21 cellular contexts compared by ENCODE assay signal in genomic region chr1:225860860-225861441, GRCh38. TPM values are rescaled to one million over a fixed set of nuclear protein-coding genes. Genes with fewer than 3 reads are reported as not detected.
"Had no signal": no experiment of that assay in that cellular context is flagged by ENCODE, and none has a peak within 500 bp of the region (broad histone marks: within the 10 kb centered on the region; RNA-seq: fewer than 3 reads in every experiment).

No MANE protein-coding gene starts in this region.

- H3K27ac ChIP-seq: lower lobe of right lung, prostate gland had no signal

- H3K27me3 Mint-ChIP-seq: stimulated activated naive B cell treated with anti-CD40 and anti-IgM and Interleukin-4, amounts not matched to agents 10 μg/mL and 1 μg/mL and 100 μg/mL, for 72 hours; type B pancreatic cell had no signal

- DNase-seq: activated CD4-positive, alpha-beta T cell treated with anti-CD3 and anti-CD28 coated beads for 48 hours; activated effector memory CD4-positive, alpha-beta T cell treated with anti-CD3 and anti-CD28 coated beads, Interleukin-2, amount 50 U/mL, for 16 hours; activated T-cell treated with anti-CD3 and anti-CD28 coated beads for 4 hours; central memory CD4-positive, alpha-beta T cell; dermis blood vessel endothelial cell; hypothalamus; lower lobe of right lung; natural killer cell; occipital lobe; spleen; stimulated activated CD4-positive, alpha-beta T cell treated with anti-CD3 and anti-CD28 coated beads, Interleukin-1b, Interleukin-23, amount 100 ng/mL, for 48 hours; stimulated activated naive B cell treated with anti-CD40 and anti-IgM and Interleukin-4, amounts not matched to agents 10 μg/mL and 1 μg/mL and 100 μg/mL, for 72 hours; substantia nigra had no signal

- H3K4me3 Mint-ChIP-seq: natural killer cell; stimulated activated naive B cell treated with anti-CD40 and anti-IgM and Interleukin-4, amounts not matched to agents 10 μg/mL and 1 μg/mL and 100 μg/mL, for 72 hours; T-helper 1 cell treated with Interleukin-12 subunit alpha and Interleukin-12 subunit beta and Interleukin-4 antibody, amounts not matched to agents 30 μg/mL and 1 μg/mL, for 36 hours; type B pancreatic cell; WTC11 had no signal

- H3K9me3 Mint-ChIP-seq: natural killer cell; stimulated activated naive B cell treated with anti-CD40 and anti-IgM and Interleukin-4, amounts not matched to agents 10 μg/mL and 1 μg/mL and 100 μg/mL, for 72 hours; T-helper 1 cell treated with Interleukin-12 subunit alpha and Interleukin-12 subunit beta and Interleukin-4 antibody, amounts not matched to agents 30 μg/mL and 1 μg/mL, for 36 hours; type B pancreatic cell; WTC11 had no signal

- H3K9me3 ChIP-seq: lower lobe of right lung, prostate gland, spleen had no signal

- H3K4me1 ChIP-seq: prostate gland had no signal

- H3K4me3 ChIP-seq: lower lobe of right lung, prostate gland, spleen had no signal

- H3K4me1 Mint-ChIP-seq: WTC11 had no signal

- H3K27ac Mint-ChIP-seq: natural killer cell; stimulated activated naive B cell treated with anti-CD40 and anti-IgM and Interleukin-4, amounts not matched to agents 10 μg/mL and 1 μg/mL and 100 μg/mL, for 72 hours; T-helper 1 cell treated with Interleukin-12 subunit alpha and Interleukin-12 subunit beta and Interleukin-4 antibody, amounts not matched to agents 30 μg/mL and 1 μg/mL, for 36 hours; type B pancreatic cell; WTC11 had no signal

- H3K36me3 Mint-ChIP-seq: type B pancreatic cell had no signal

- H3K27me3 ChIP-seq: spleen had no signal

- ATAC-seq: esophagus mucosa; lower lobe of right lung; natural killer cell; sciatic nerve; SK-N-SH treated with all-trans-retinoic acid at 6 μM for 48 hours; stimulated activated naive B cell treated with anti-CD40 and anti-IgM and Interleukin-4, amounts not matched to agents 10 μg/mL and 1 μg/mL and 100 μg/mL, for 72 hours; WTC11 had no signal

RNA-seq across cellular contexts. Expression of gene LEFTY1, which starts 28.0 kb away (rescaled TPM):
- total RNA-seq: dermis blood vessel endothelial cell, esophagus mucosa, fibroblast of villous mesenchyme, lower lobe of right lung, natural killer cell had no signal
